In genomic region chr13:50650936-50651638, GRCh38 we compare ENCODE assay signal across 12 cellular contexts.
DNase-seq lines count a peak whose midpoint lies in the region; ATAC-seq lines count a peak whose summit lies in the region.
"Had no signal": no experiment of that assay in that cellular context is flagged by ENCODE, and none has a peak within 500 bp of the region (broad histone marks: within the 10 kb centered on the region; RNA-seq: fewer than 3 reads in every experiment).

No MANE protein-coding gene starts in this region.

- no peaks in the 10 kb centered on the region for H3K36me3 ChIP-seq in thymus (ENCODE audit: control insufficient read depth, insufficient read depth)
- H3K36me3 ChIP-seq: thoracic aorta had no signal

- H3K27me3 ChIP-seq in thymus (ENCODE audit: control insufficient read depth, insufficient read depth): no peaks in the 10 kb centered on the region

- peak overlapping the region; percentile 31 for H3K27ac ChIP-seq in thymus (ENCODE audit: low read depth)
- H3K27ac ChIP-seq: SK-N-MC, thoracic aorta had no signal

- peaks cover 2% of the 10 kb centered on the region for H3K4me1 Mint-ChIP-seq in activated T-cell treated with anti-CD3 and anti-CD28 coated beads, Interleukin-2, amount 50 U/mL, for 24 hours (ENCODE audit: low read depth)
- H3K4me1 Mint-ChIP-seq in activated T-cell treated with anti-CD3 and anti-CD28 coated beads, Interleukin-2, amount 50 U/mL, for 72 hours (ENCODE audit: low read depth): no peaks in the 10 kb centered on the region

- peak overlapping the region; percentile 42 for H3K27ac Mint-ChIP-seq in activated T-cell treated with anti-CD3 and anti-CD28 coated beads, Interleukin-2, amount 50 U/mL, for 24 hours
- no peak overlapping the region for H3K27ac Mint-ChIP-seq in activated T-cell treated with anti-CD3 and anti-CD28 coated beads, Interleukin-2, amount 50 U/mL, for 72 hours

- H3K4me3 ChIP-seq in thymus (ENCODE audit: low read length): no peak overlapping the region
- H3K4me3 ChIP-seq: SK-N-MC, thoracic aorta had no signal

- H3K27me3 Mint-ChIP-seq in activated T-cell treated with anti-CD3 and anti-CD28 coated beads, Interleukin-2, amount 50 U/mL, for 24 hours: peaks cover 7% of the 10 kb centered on the region
- no peaks in the 10 kb centered on the region for H3K27me3 Mint-ChIP-seq in activated T-cell treated with anti-CD3 and anti-CD28 coated beads, Interleukin-2, amount 50 U/mL, for 72 hours (ENCODE audit: low read depth)

- peaks cover 25% of the 10 kb centered on the region for H3K4me1 ChIP-seq in thymus (ENCODE audit: control insufficient read depth, insufficient read depth, low read length)

- ATAC-seq in activated T-cell treated with anti-CD3 and anti-CD28 coated beads, Interleukin-2, amount 50 U/mL, for 72 hours (replicated peaks in 1 of 2): no peak
- ATAC-seq in HG03565 (IDR thresholded peaks at IDR 0.05; ENCODE audit: unreplicated experiment): no peak

- DNase-seq in activated T-cell treated with anti-CD3 and anti-CD28 coated beads, Interleukin-2, amount 50 U/mL, for 24 hours: no peak
- no peak for DNase-seq in activated T-cell treated with anti-CD3 and anti-CD28 coated beads, Interleukin-2, amount 50 U/mL, for 72 hours
- DNase-seq in NCI-H69 (lab: John Stamatoyannopoulos, UW): peak; percentile 67
- peak; percentile 57 for DNase-seq in fibroblast of peridontal ligament (ENCODE audit: extremely low read depth)
- DNase-seq in activated naive CD4-positive, alpha-beta T cell (lab: John Stamatoyannopoulos, UW): no peak
- no peak for DNase-seq in NCI-H1105 treated with DMSO at 0.1 percent for 48 hours (lab: John Stamatoyannopoulos, UW)
- DNase-seq: activated CD4-positive, alpha-beta T cell treated with anti-CD3 and anti-CD28 coated beads for 48 hours; NCI-H226 had no signal

- no peaks in the 10 kb centered on the region for H3K36me3 Mint-ChIP-seq in activated T-cell treated with anti-CD3 and anti-CD28 coated beads, Interleukin-2, amount 50 U/mL, for 24 hours (ENCODE audit: low read depth)
- no peaks in the 10 kb centered on the region for H3K36me3 Mint-ChIP-seq in activated T-cell treated with anti-CD3 and anti-CD28 coated beads, Interleukin-2, amount 50 U/mL, for 72 hours (ENCODE audit: insufficient read depth in 2 of 2)

- H3K4me3 Mint-ChIP-seq in activated T-cell treated with anti-CD3 and anti-CD28 coated beads, Interleukin-2, amount 50 U/mL, for 24 hours: no peak overlapping the region
- no peak overlapping the region for H3K4me3 Mint-ChIP-seq in activated T-cell treated with anti-CD3 and anti-CD28 coated beads, Interleukin-2, amount 50 U/mL, for 72 hours

- H3K9me3 Mint-ChIP-seq in activated T-cell treated with anti-CD3 and anti-CD28 coated beads, Interleukin-2, amount 50 U/mL, for 24 hours: no peaks in the 10 kb centered on the region
- H3K9me3 Mint-ChIP-seq in activated T-cell treated with anti-CD3 and anti-CD28 coated beads, Interleukin-2, amount 50 U/mL, for 72 hours: peaks cover 0 to 1% of the 10 kb centered on the region in 2 donors

- H3K9me3 ChIP-seq in thymus (ENCODE audit: control insufficient read depth): no peaks in the 10 kb centered on the region
- H3K9me3 ChIP-seq: thoracic aorta had no signal

- WGBS in thymus: 3% methylated on average over 6 of the region's 6 CpGs

Comparison
In these comparisons a context has a peak if more than half of its experiments do, and no peak if none do; other contexts are left out.
1. DNase-seq: peak in NCI-H69 (single experiment) and fibroblast of peridontal ligament (single experiment); none in activated T-cell treated with anti-CD3 and anti-CD28 coated beads, Interleukin-2, amount 50 U/mL, for 24 hours (single experiment), activated T-cell treated with anti-CD3 and anti-CD28 coated beads, Interleukin-2, amount 50 U/mL, for 72 hours (0 of 2), activated naive CD4-positive, alpha-beta T cell (0 of 4) and NCI-H1105 treated with DMSO at 0.1 percent for 48 hours (single experiment).